ENCODE assay signal across 22 cellular contexts in genomic region chr2:150620371-150620770, GRCh38.
DNase-seq lines count a peak whose midpoint lies in the region; ATAC-seq, FAIRE-seq and TF ChIP-seq lines count a peak whose summit lies in the region.
"Had no signal": no experiment of that assay in that cellular context is flagged by ENCODE, and none has a peak within 500 bp of the region (broad histone marks: within the 10 kb centered on the region; RNA-seq: fewer than 3 reads in every experiment).

No MANE protein-coding gene starts in this region.

- POLR2A ChIA-PET in IMR-90 (lab: Charles Lee; ENCODE audit: unreplicated experiment) = no interaction called here
- POLR2A ChIA-PET in naive thymus-derived CD4-positive, alpha-beta T cell (lab: Charles Lee) = no interaction called here

- peak overlapping the region; percentile 60; the same call in 1 of the 2 replicates for H2BK120ac ChIP-seq in IMR-90 (ENCODE audit: low read depth, low read length)

- no peaks in the 10 kb centered on the region; a peak in 1 of 4 replicates for H3K79me1 ChIP-seq in IMR-90 (ENCODE audit: low read depth in 1 of 2, low read length in 2 of 2)

- WGBS in IMR-90 (ENCODE audit: extremely low coverage in 2 of 2, insufficient read length in 1 of 2), 2 experiments = no CpG with 5 or more reads among the region's 1 CpG
- WGBS in stomach, 5 donors = 16 to 39% (median 29%) methylated on average over 1 of the region's 1 CpG

- peak overlapping the region; percentile 14 for H3K18ac ChIP-seq in IMR-90 (ENCODE audit: low read depth, low read length)

- H3K4me1 ChIP-seq in IMR-90 (ENCODE audit: control insufficient read depth, insufficient read depth, low read length) (peaks cover 12% of the 10 kb centered on the region), keratinocyte (ENCODE audit: control insufficient read depth, extremely low read depth, insufficient read depth, low read length) (peaks cover 41% of the 10 kb centered on the region), stomach (peaks cover 0 to 22% (median 6%) of the 10 kb centered on the region in 4 donors)
- H3K4me1 ChIP-seq in naive thymus-derived CD4-positive, alpha-beta T cell (ENCODE audit: control insufficient read depth in 2 of 2, insufficient read depth in 2 of 2, low read length in 2 of 2) = no peaks in the 10 kb centered on the region
- H3K4me1 ChIP-seq: lower lobe of right lung had no signal

- intact Hi-C loops in IMR-90 (cut with micrococcal nuclease) (loop anchor here (2.0 to 10.0 kb wide), 3 partner anchors 42 to 254 kb away; no protein-coding TSS in a partner anchor), stomach (cut with DNase I; ENCODE audit: low total_unique reads) (no loop called here)
- intact Hi-C loops in naive thymus-derived CD4-positive, alpha-beta T cell (cut with micrococcal nuclease) = no loop called here

- no peak overlapping the region for H2AK5ac ChIP-seq in IMR-90 (ENCODE audit: low read depth, low read length)

- no peak overlapping the region for H2AK9ac ChIP-seq in IMR-90 (replicated peaks; ENCODE audit: low read depth, low read length, poor library complexity)

- no peak for TF ChIP-seq POLR2A in IMR-90 (IDR thresholded peaks at IDR 0.05; ENCODE audit: low read depth, low read length)
- no peak for TF ChIP-seq POLR2A in stomach (IDR thresholded peaks at IDR 0.05)

- no peak overlapping the region for H3K14ac ChIP-seq in IMR-90 (replicated peaks; ENCODE audit: low read depth, low read length)

- H3K27ac ChIP-seq in IMR-90 (ENCODE audit: insufficient read depth, low read length) = peak overlapping the region; percentile 94; the same call in 1 of the 2 replicates
- H3K27ac ChIP-seq in brain microvascular endothelial cell = peak overlapping the region; percentile 71
- peak overlapping the region; percentile 88 for H3K27ac ChIP-seq in keratinocyte (ENCODE audit: control insufficient read depth, insufficient read depth, low read length)
- H3K27ac ChIP-seq in stomach = peak overlapping the region in 3 of 5 donors; percentile 31 to 62 (median 32)
- no peak overlapping the region for H3K27ac ChIP-seq in naive thymus-derived CD4-positive, alpha-beta T cell (ENCODE audit: low read depth, low read length)
- H3K27ac ChIP-seq: KMS-11, lower lobe of right lung, VCaP had no signal

- in situ Hi-C loops in IMR-90 (cut with MboI; ENCODE audit: low sequenced_read_pairs) = loop anchor here (25.0 kb wide), 1 partner anchor 617 kb away; no protein-coding TSS in a partner anchor
- in situ Hi-C loops in brain microvascular endothelial cell (cut with HindIII; ENCODE audit: low pct_ligation_motif_present, low sequenced_read_pairs) = no loop called here

- H3K27me3 ChIP-seq in IMR-90 (ENCODE audit: control insufficient read depth, insufficient read depth, low read length) (no peaks in the 10 kb centered on the region), brain microvascular endothelial cell (replicated peaks) (no peaks in the 10 kb centered on the region), keratinocyte (ENCODE audit: control insufficient read depth, extremely low read depth, insufficient read depth, low read length) (no peaks in the 10 kb centered on the region), stomach (no peaks in the 10 kb centered on the region)
- H3K27me3 ChIP-seq in naive thymus-derived CD4-positive, alpha-beta T cell (ENCODE audit: control insufficient read depth in 2 of 2, insufficient read depth in 2 of 2, low read length in 2 of 2) = no peaks in the 10 kb centered on the region

- H3K9ac ChIP-seq in IMR-90 (ENCODE audit: low read depth, low read length) = no peak overlapping the region
- peak overlapping the region; percentile 13 for H3K9ac ChIP-seq in keratinocyte (ENCODE audit: control insufficient read depth, extremely low read depth, insufficient read depth, low read length)
- H3K9ac ChIP-seq: KMS-11 had no signal

- FAIRE-seq in keratinocyte (lab: Jason Lieb, UNC) = no peak

- BruUV-seq in IMR-90 (replicated peaks; lab: Mats Ljungman, UMichigan) = no TSS peak

- H3K56ac ChIP-seq in IMR-90 (ENCODE audit: extremely low read depth, insufficient read depth, low read length) = 0 out of 2 replicates have a peak overlapping the region, but pooled peaks have one; percentile 36

- peak overlapping the region; percentile 47; the same call in 2 of the 3 replicates for H2BK15ac ChIP-seq in IMR-90 (ENCODE audit: low read depth, low read length)

- H4K8ac ChIP-seq in IMR-90 (ENCODE audit: low read depth in 2 of 2, low read length in 2 of 2) = peak overlapping the region in 1 of 2 experiments; percentile 22; a peak in 1 of 4 replicates

- H2AFZ ChIP-seq in IMR-90 (replicated peaks; ENCODE audit: low read length, poor library complexity) = no peak overlapping the region
- no peak overlapping the region for H2AFZ ChIP-seq in keratinocyte (ENCODE audit: control insufficient read depth, low read length)

- no peaks in the 10 kb centered on the region for H3K9me3 Mint-ChIP-seq in stimulated activated memory B cell treated with anti-CD40 and anti-IgM and Interleukin-4, amounts not matched to agents 10 μg/mL and 1 μg/mL and 100 μg/mL, for 72 hours
- H3K9me3 Mint-ChIP-seq in naive thymus-derived CD4-positive, alpha-beta T cell = peaks cover 0 to 3% (median 0%) of the 10 kb centered on the region in 11 donors
- H3K9me3 Mint-ChIP-seq in glutamatergic neuron (ENCODE audit: unreplicated experiment) = no peaks in the 10 kb centered on the region
- H3K9me3 Mint-ChIP-seq: activated CD4-positive, alpha-beta memory T cell treated with anti-CD3 and anti-CD28 coated beads for 36 hours; activated naive CD8-positive, alpha-beta T cell treated with anti-CD3 and anti-CD28 coated beads, Interleukin-2, amount 10 ng/mL, durations not matched to agents 7 days and 5 days; activated T-cell treated with anti-CD3 and anti-CD28 coated beads, Interleukin-2, amount 50 U/mL, for 4 hours; central memory CD8-positive, alpha-beta T cell had no signal

- H3K23ac ChIP-seq in IMR-90 (ENCODE audit: low read depth, low read length) = no peak overlapping the region

- no peaks in the 10 kb centered on the region for H3K9me3 ChIP-seq in IMR-90 (ENCODE audit: control insufficient read depth, insufficient read depth, low read length)
- no peaks in the 10 kb centered on the region for H3K9me3 ChIP-seq in keratinocyte (ENCODE audit: control insufficient read depth, low read depth, low read length)
- H3K9me3 ChIP-seq in stomach = no peaks in the 10 kb centered on the region
- no peaks in the 10 kb centered on the region for H3K9me3 ChIP-seq in naive thymus-derived CD4-positive, alpha-beta T cell (ENCODE audit: control insufficient read depth in 2 of 3, low read length in 3 of 3)
- H3K9me3 ChIP-seq: lower lobe of right lung had no signal

- DNase-seq in IMR-90 = no peak
- DNase-seq in brain microvascular endothelial cell = no peak
- no peak for DNase-seq in keratinocyte (ENCODE audit: low read depth, low spot score)
- DNase-seq in stomach = no peak
- DNase-seq in activated naive CD4-positive, alpha-beta T cell treated with Interleukin-2 at 50 U/mL for 16 hours = no peak
- no peak for DNase-seq in naive thymus-derived CD4-positive, alpha-beta T cell
- DNase-seq in glutamatergic neuron = no peak
- DNase-seq: activated CD4-positive, alpha-beta memory T cell treated with anti-CD3 and anti-CD28 coated beads for 36 hours; activated naive CD8-positive, alpha-beta T cell treated with anti-CD3 and anti-CD28 coated beads, Interleukin-2, amount 10 ng/mL, durations not matched to agents 7 days and 5 days; activated T-cell treated with anti-CD3 and anti-CD28 coated beads, Interleukin-2, amount 50 U/mL, for 4 hours; AML-193; COR-L47; lower lobe of right lung; NCI-H82; nephron progenitor cell; retina; T-cell had no signal

- no peaks in the 10 kb centered on the region for H4K20me1 ChIP-seq in IMR-90 (ENCODE audit: insufficient read depth, low read length)
- no peaks in the 10 kb centered on the region for H4K20me1 ChIP-seq in keratinocyte (ENCODE audit: control insufficient read depth, extremely low read depth, insufficient read depth, low read length)

- peak overlapping the region; percentile 67; the same call in 1 of the 2 replicates for H4K5ac ChIP-seq in IMR-90 (ENCODE audit: low read depth, low read length)

- no peak overlapping the region for H3K27ac Mint-ChIP-seq in stimulated activated memory B cell treated with anti-CD40 and anti-IgM and Interleukin-4, amounts not matched to agents 10 μg/mL and 1 μg/mL and 100 μg/mL, for 72 hours
- no peak overlapping the region for H3K27ac Mint-ChIP-seq in naive thymus-derived CD4-positive, alpha-beta T cell
- H3K27ac Mint-ChIP-seq in glutamatergic neuron (ENCODE audit: unreplicated experiment) = no peak overlapping the region
- H3K27ac Mint-ChIP-seq: activated CD4-positive, alpha-beta memory T cell treated with anti-CD3 and anti-CD28 coated beads for 36 hours; activated naive CD8-positive, alpha-beta T cell treated with anti-CD3 and anti-CD28 coated beads, Interleukin-2, amount 10 ng/mL, durations not matched to agents 7 days and 5 days; nephron progenitor cell; T-cell had no signal

- no peaks in the 10 kb centered on the region for H3K79me2 ChIP-seq in keratinocyte (ENCODE audit: control insufficient read depth, insufficient read depth, low read length)

- peak overlapping the region; percentile 74 for H2BK5ac ChIP-seq in IMR-90 (ENCODE audit: low read depth, low read length, poor library complexity, severe bottlenecking)

- H3K9me1 ChIP-seq in IMR-90 (ENCODE audit: insufficient read depth, low read length) = peaks cover 13% of the 10 kb centered on the region
- H3K9me1 ChIP-seq in keratinocyte (ENCODE audit: control insufficient read depth, extremely low read depth, insufficient read depth, low read length) = no peaks in the 10 kb centered on the region

- peak overlapping the region; percentile 25; the same call in 1 of the 2 replicates for H4K91ac ChIP-seq in IMR-90 (ENCODE audit: insufficient read depth, low read depth, low read length)

- H3K36me3 Mint-ChIP-seq in stimulated activated memory B cell treated with anti-CD40 and anti-IgM and Interleukin-4, amounts not matched to agents 10 μg/mL and 1 μg/mL and 100 μg/mL, for 72 hours = no peaks in the 10 kb centered on the region
- no peaks in the 10 kb centered on the region for H3K36me3 Mint-ChIP-seq in naive thymus-derived CD4-positive, alpha-beta T cell
- no peaks in the 10 kb centered on the region for H3K36me3 Mint-ChIP-seq in glutamatergic neuron (ENCODE audit: unreplicated experiment)
- H3K36me3 Mint-ChIP-seq: activated CD4-positive, alpha-beta memory T cell treated with anti-CD3 and anti-CD28 coated beads for 36 hours; activated naive CD8-positive, alpha-beta T cell treated with anti-CD3 and anti-CD28 coated beads, Interleukin-2, amount 10 ng/mL, durations not matched to agents 7 days and 5 days; T-cell had no signal

- H3K4me3 ChIP-seq in IMR-90 (ENCODE audit: insufficient read depth, low read depth, low read length) (no peak overlapping the region), brain microvascular endothelial cell (ENCODE audit: low read depth, low read length) (no peak overlapping the region), keratinocyte (ENCODE audit: control insufficient read depth in 2 of 3, extremely low read depth in 1 of 3, insufficient read depth in 2 of 3, low read depth in 1 of 3, low read length in 3 of 3) (no peak overlapping the region), stomach (no peak overlapping the region)
- no peak overlapping the region for H3K4me3 ChIP-seq in naive thymus-derived CD4-positive, alpha-beta T cell (ENCODE audit: low read length)
- H3K4me3 ChIP-seq: lower lobe of right lung had no signal

- H3K4ac ChIP-seq in IMR-90 (ENCODE audit: low read depth, low read length) = peak overlapping the region; percentile 38; the same call in 1 of the 2 replicates

- peak overlapping the region; percentile 62; the same call in 1 of the 2 replicates for H3K4me2 ChIP-seq in IMR-90 (ENCODE audit: low read depth, low read length)
- H3K4me2 ChIP-seq in keratinocyte (ENCODE audit: control insufficient read depth, extremely low read depth, insufficient read depth, low read depth, low read length) = peak overlapping the region; percentile 39
- H3K4me2 ChIP-seq: KMS-11 had no signal

- H3K27me3 Mint-ChIP-seq in stimulated activated memory B cell treated with anti-CD40 and anti-IgM and Interleukin-4, amounts not matched to agents 10 μg/mL and 1 μg/mL and 100 μg/mL, for 72 hours = no peaks in the 10 kb centered on the region
- H3K27me3 Mint-ChIP-seq in naive thymus-derived CD4-positive, alpha-beta T cell = peaks cover 0 to 4% (median 0%) of the 10 kb centered on the region in 5 donors
- H3K27me3 Mint-ChIP-seq in glutamatergic neuron (ENCODE audit: unreplicated experiment) = peaks cover 2% of the 10 kb centered on the region
- H3K27me3 Mint-ChIP-seq: activated naive CD8-positive, alpha-beta T cell treated with anti-CD3 and anti-CD28 coated beads, Interleukin-2, amount 10 ng/mL, durations not matched to agents 7 days and 5 days; central memory CD8-positive, alpha-beta T cell had no signal

- H3K4me1 Mint-ChIP-seq in stimulated activated memory B cell treated with anti-CD40 and anti-IgM and Interleukin-4, amounts not matched to agents 10 μg/mL and 1 μg/mL and 100 μg/mL, for 72 hours = no peaks in the 10 kb centered on the region
- peaks cover 0 to 4% (median 0%) of the 10 kb centered on the region in 7 donors for H3K4me1 Mint-ChIP-seq in naive thymus-derived CD4-positive, alpha-beta T cell
- peaks cover 5% of the 10 kb centered on the region for H3K4me1 Mint-ChIP-seq in glutamatergic neuron (ENCODE audit: low read depth, unreplicated experiment)
- H3K4me1 Mint-ChIP-seq: central memory CD8-positive, alpha-beta T cell; T-cell had no signal

- dilution Hi-C loops in IMR-90 (cut with HindIII; ENCODE audit: low sequenced_read_pairs, unreplicated experiment) = no loop called here
- dilution Hi-C loops in keratinocyte (cut with MboI; ENCODE audit: extremely low pct_ligation_motif_present, low sequenced_read_pairs) = no loop called here

- H3K36me3 ChIP-seq in IMR-90 (ENCODE audit: control insufficient read depth, insufficient read depth, low read length) = no peaks in the 10 kb centered on the region
- no peaks in the 10 kb centered on the region for H3K36me3 ChIP-seq in brain microvascular endothelial cell (replicated peaks)
- H3K36me3 ChIP-seq in keratinocyte (ENCODE audit: control insufficient read depth in 2 of 2, extremely low read depth in 1 of 2, insufficient read depth in 2 of 2, low read length in 2 of 2) = no peaks in the 10 kb centered on the region
- H3K36me3 ChIP-seq in stomach = no peaks in the 10 kb centered on the region
- no peaks in the 10 kb centered on the region for H3K36me3 ChIP-seq in naive thymus-derived CD4-positive, alpha-beta T cell (ENCODE audit: control insufficient read depth in 2 of 3, insufficient read depth in 3 of 3, low read length in 3 of 3)
- H3K36me3 ChIP-seq: lower lobe of right lung had no signal

- peak; percentile 5; the same call in 1 of the 2 replicates for ATAC-seq in IMR-90 (ENCODE audit: low read depth)
- ATAC-seq in stimulated activated memory B cell treated with anti-CD40 and anti-IgM and Interleukin-4, amounts not matched to agents 10 μg/mL and 1 μg/mL and 100 μg/mL, for 72 hours = no peak
- ATAC-seq in naive thymus-derived CD4-positive, alpha-beta T cell = no peak
- ATAC-seq: activated T-cell treated with anti-CD3 and anti-CD28 coated beads, Interleukin-2, amount 50 U/mL, for 4 hours; HCT116; T-cell had no signal

- CTCF ChIA-PET in IMR-90 (lab: Yijun Ruan, JAX) = interaction anchor here (0.6 kb wide), 1 partner anchor 333 kb away, joined by 3 read pairs; no protein-coding TSS in a partner anchor
- CTCF ChIA-PET in naive thymus-derived CD4-positive, alpha-beta T cell (lab: Charles Lee) = no interaction called here

- TF ChIP-seq EP300 in stomach (IDR thresholded peaks at IDR 0.05) = no peak

- TF ChIP-seq RAD21 in IMR-90 (IDR thresholded peaks at IDR 0.05; ENCODE audit: low read length) = no peak

- H3K4me3 Mint-ChIP-seq in stimulated activated memory B cell treated with anti-CD40 and anti-IgM and Interleukin-4, amounts not matched to agents 10 μg/mL and 1 μg/mL and 100 μg/mL, for 72 hours = no peak overlapping the region
- H3K4me3 Mint-ChIP-seq in naive thymus-derived CD4-positive, alpha-beta T cell = no peak overlapping the region
- H3K4me3 Mint-ChIP-seq in glutamatergic neuron (ENCODE audit: unreplicated experiment) = no peak overlapping the region
- H3K4me3 Mint-ChIP-seq: activated CD4-positive, alpha-beta memory T cell treated with anti-CD3 and anti-CD28 coated beads for 36 hours; activated naive CD8-positive, alpha-beta T cell treated with anti-CD3 and anti-CD28 coated beads, Interleukin-2, amount 10 ng/mL, durations not matched to agents 7 days and 5 days; activated T-cell treated with anti-CD3 and anti-CD28 coated beads, Interleukin-2, amount 50 U/mL, for 4 hours; central memory CD8-positive, alpha-beta T cell; nephron progenitor cell; T-cell had no signal

- TF ChIP-seq CTCF in IMR-90 (conservative IDR thresholded peaks at IDR 0.05; ENCODE audit: low read depth, low read length) (no peak), brain microvascular endothelial cell (IDR thresholded peaks at IDR 0.05; ENCODE audit: low read depth, low read length, missing control alignments) (no peak), keratinocyte (optimal IDR thresholded peaks at IDR 0.05 in 1 of 3, IDR thresholded peaks at IDR 0.05 in 1 of 3, conservative IDR thresholded peaks at IDR 0.05 in 1 of 3; ENCODE audit: extremely low read depth in 1 of 3, insufficient read depth in 2 of 3, low read length in 3 of 3) (no peak), stomach (IDR thresholded peaks at IDR 0.05) (no peak), glutamatergic neuron (IDR thresholded peaks at IDR 0.05; ENCODE audit: partially characterized antibody, unreplicated experiment) (no peak)

- peak overlapping the region; percentile 79; the same call in 1 of the 2 replicates for H2BK20ac ChIP-seq in IMR-90 (ENCODE audit: low read depth, low read length)
